Comparison of ENCODE assay signal across 8 cellular contexts in the genomic region with DNA sequence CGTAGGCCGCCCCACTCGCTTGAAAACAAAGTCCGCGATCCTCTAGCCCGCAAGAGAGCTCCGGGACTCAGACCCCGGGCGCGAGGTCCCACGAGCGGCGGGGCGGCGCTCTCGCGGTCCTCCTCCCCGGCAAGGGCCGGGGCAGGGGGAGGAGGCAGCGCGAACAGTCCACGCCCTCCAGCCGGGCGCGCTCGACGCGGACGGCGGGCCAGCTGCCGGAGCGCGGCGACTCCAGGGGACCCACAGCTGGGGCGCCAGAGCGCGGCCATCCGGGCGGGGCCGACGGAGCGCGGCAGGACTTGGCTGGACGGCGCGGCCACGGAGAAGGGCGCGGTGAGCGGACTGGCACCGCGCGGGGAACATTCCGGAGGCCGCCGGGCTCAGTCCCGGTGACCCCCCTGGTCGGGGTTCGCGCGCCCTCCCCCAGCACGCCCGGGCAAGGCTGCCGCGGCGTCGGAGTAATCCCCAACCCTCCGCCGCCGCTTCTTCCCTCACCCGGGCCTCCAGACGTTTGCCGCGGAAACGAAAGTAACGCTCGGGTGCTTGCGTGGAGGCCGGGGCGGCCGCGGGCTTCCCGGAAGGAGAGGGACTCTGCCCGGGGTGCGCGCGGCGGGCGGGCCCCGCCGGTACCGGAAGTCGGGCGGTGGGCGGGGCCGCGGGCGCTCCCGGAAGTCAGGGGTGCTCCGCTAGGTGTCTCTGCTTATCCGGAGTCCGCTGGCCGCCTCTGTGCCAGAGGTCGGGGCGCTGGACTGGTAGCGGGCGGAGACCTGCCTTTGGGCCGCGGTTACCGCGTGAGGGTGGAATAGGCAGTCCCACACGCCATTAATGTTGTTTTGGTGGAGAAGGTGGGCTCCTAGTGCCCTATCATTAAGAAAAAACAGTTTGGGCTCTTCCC. TPM values are rescaled to one million over a fixed set of nuclear protein-coding genes. Genes with fewer than 3 reads are reported as not detected.
DNase-seq lines count a peak whose midpoint lies in the region; ATAC-seq, FAIRE-seq and TF ChIP-seq lines count a peak whose summit lies in the region.

A gene (plus strand): TSS at position 166 of the 895 bp plus-strand sequence. CDS start 8,330 bp downstream, outside the sequence.

- H3K27me3 ChIP-seq in OCI-LY3 (ENCODE audit: low read depth, low read length) = no peaks in the 10 kb centered on the region

- TF ChIP-seq CTCF in OCI-LY3 (IDR thresholded peaks at IDR 0.05; ENCODE audit: low read depth, low read length) = peak; percentile 23
- peak; percentile 27 for TF ChIP-seq CTCF in epithelial cell of esophagus (IDR thresholded peaks at IDR 0.05; ENCODE audit: insufficient read depth, low read depth, low read length, missing control alignments)

- H3K79me2 ChIP-seq in OCI-LY3 (ENCODE audit: low read length) = peaks cover 17% of the 10 kb centered on the region

- DNase-seq in DMS 273 (lab: John Stamatoyannopoulos, UW; ENCODE audit: unreplicated experiment) = peak; percentile 96
- DNase-seq in HTR-8/SVneo (ENCODE audit: insufficient read length, low spot score) = peak; percentile 93
- peak; percentile 92 for DNase-seq in activated T-cell treated with anti-CD3 and anti-CD28 coated beads for 24 hours (ENCODE audit: low read depth)
- DNase-seq in epithelial cell of esophagus (ENCODE audit: low read depth) = peak; percentile 90
- peak; percentile 95 for DNase-seq in mucosa of gallbladder (ENCODE audit: low spot score)
- DNase-seq in stimulated activated CD8-positive, alpha-beta memory T cell treated with anti-CD3 and anti-CD28 coated beads, Interleukin-4, amount 100 ng/mL, for 48 hours = peak; percentile 96

- H3K4me2 ChIP-seq in OCI-LY3 (ENCODE audit: low read length) = peak within 1 kb of the TSS; percentile 83

- peaks cover 3% of the 10 kb centered on the region; the same call in 1 of the 2 replicates for H3K4me1 ChIP-seq in OCI-LY3 (ENCODE audit: low read length)

- no peaks in the 10 kb centered on the region for H3K9me3 ChIP-seq in OCI-LY3 (ENCODE audit: insufficient read depth, low read length)

- H3K36me3 ChIP-seq in OCI-LY3 (replicated peaks; ENCODE audit: low read depth, low read length) = no peaks in the 10 kb centered on the region

- H3K27ac ChIP-seq in OCI-LY3 (ENCODE audit: low read length) = peak within 1 kb of the TSS; percentile 88

- peak within 1 kb of the TSS; percentile 98 for H3K4me3 ChIP-seq in OCI-LY3 (ENCODE audit: low read length)
- peak within 1 kb of the TSS; percentile 54 for H3K4me3 ChIP-seq in epithelial cell of esophagus (ENCODE audit: low read length)

- peak within 1 kb of the TSS; percentile 61; the same call in 1 of the 2 replicates for H2AFZ ChIP-seq in OCI-LY3 (ENCODE audit: low read depth, low read length)

- peak within 1 kb of the TSS; percentile 89 for H3K9ac ChIP-seq in OCI-LY3 (ENCODE audit: low read length)

- ATAC-seq in GM21381 (IDR thresholded peaks at IDR 0.05; ENCODE audit: unreplicated experiment) = peak; percentile 86

- FAIRE-seq in HTR-8/SVneo (lab: Jason Lieb, UNC) = no peak

- H4K20me1 ChIP-seq in OCI-LY3 (ENCODE audit: insufficient read depth, low read length) = no peaks in the 10 kb centered on the region

RNA-seq across cellular contexts. Expression of the gene that starts here (rescaled TPM):
- 26.3 TPM for total RNA-seq in mucosa of gallbladder

Comparison
In these comparisons a context has a peak if more than half of its experiments do, and no peak if none do; other contexts are left out.
1. Peak in every context shown above with its lines: DNase-seq, ATAC-seq, H3K4me3 ChIP-seq and H3K27ac ChIP-seq.